In the genomic region with DNA sequence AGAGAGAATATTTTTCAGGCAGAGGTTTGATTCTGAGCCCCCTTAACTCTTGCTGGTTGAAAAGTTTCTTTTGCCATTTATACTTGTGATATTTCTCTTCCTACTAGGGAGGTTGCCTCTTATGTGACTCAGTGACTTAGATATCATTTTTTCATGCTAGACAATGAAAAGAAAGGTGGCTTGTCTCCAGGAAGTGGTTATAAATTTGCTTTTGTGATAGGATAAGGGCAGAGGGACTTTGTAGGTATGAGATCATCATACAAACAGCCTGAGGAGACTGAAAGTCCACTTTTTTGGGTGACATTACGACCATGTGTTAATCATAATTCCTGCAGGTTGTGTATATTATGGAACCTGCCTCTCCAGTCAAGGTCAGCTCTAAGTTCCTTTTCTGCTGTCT, we compare ENCODE assay signal across 17 cellular contexts. TPM values are rescaled to one million over a fixed set of nuclear protein-coding genes. Genes with fewer than 3 reads are reported as not detected.
DNase-seq lines count a peak whose midpoint lies in the region; ATAC-seq and TF ChIP-seq lines count a peak whose summit lies in the region.
"Had no signal": no experiment of that assay in that cellular context is flagged by ENCODE, and none has a peak within 500 bp of the region (broad histone marks: within the 10 kb centered on the region; RNA-seq: fewer than 3 reads in every experiment).

No MANE protein-coding gene starts in this region.

- peaks cover 4% of the 10 kb centered on the region for H3K4me1 Mint-ChIP-seq in activated CD4-positive, alpha-beta T cell treated with anti-CD3 and anti-CD28 coated beads for 36 hours
- H3K4me1 Mint-ChIP-seq in CD4-positive, alpha-beta memory T cell, result peaks cover 16 to 48% (median 24%) of the 10 kb centered on the region in 4 donors
- H3K4me1 Mint-ChIP-seq in activated T-helper 17 cell treated with anti-CD3 and anti-CD28 coated beads, Interleukin-2, amount 50 U/mL, for 72 hours, result peaks cover 16% of the 10 kb centered on the region
- H3K4me1 Mint-ChIP-seq: GM23338 had no signal

- POLR2A ChIA-PET in activated CD4-positive, alpha-beta T cell treated with anti-CD3 and anti-CD28 coated beads for 36 hours (lab: Charles Lee), result no interaction called here
- POLR2A ChIA-PET in CD4-positive, alpha-beta memory T cell (lab: Charles Lee; ENCODE audit: partially characterized antibody), result no interaction called here
- POLR2A ChIA-PET in A673 (lab: Charles Lee; ENCODE audit: low non-redundant PET), result no interaction called here

- no peaks in the 10 kb centered on the region for H3K9me3 ChIP-seq in CD4-positive, alpha-beta memory T cell (ENCODE audit: control insufficient read depth in 1 of 2, low read length in 2 of 2)
- no peaks in the 10 kb centered on the region for H3K9me3 ChIP-seq in A673 (ENCODE audit: low read depth, low read length, poor library complexity, severe bottlenecking)

- H3K4me3 ChIP-seq in CD4-positive, alpha-beta memory T cell (ENCODE audit: low read length in 2 of 2), result no peak overlapping the region
- no peak overlapping the region for H3K4me3 ChIP-seq in A673 (ENCODE audit: low read depth, low read length, poor library complexity, severe bottlenecking)
- H3K4me3 ChIP-seq: BLaER1, GM12878, GM23338 had no signal

- no TSS peak for BruUV-seq in A673 (replicated peaks; lab: Mats Ljungman, UMichigan)

- H3K36me3 ChIP-seq in CD4-positive, alpha-beta memory T cell (ENCODE audit: insufficient read depth, low read length), result no peaks in the 10 kb centered on the region
- no peaks in the 10 kb centered on the region for H3K36me3 ChIP-seq in A673 (ENCODE audit: insufficient read depth, low read length, poor library complexity, severe bottlenecking)

- CTCF ChIA-PET in activated CD4-positive, alpha-beta T cell treated with anti-CD3 and anti-CD28 coated beads for 36 hours (lab: Charles Lee), result no interaction called here
- CTCF ChIA-PET in CD4-positive, alpha-beta memory T cell (lab: Charles Lee; ENCODE audit: partially characterized antibody), result no interaction called here
- CTCF ChIA-PET in A673 (lab: Charles Lee), result no interaction called here

- H3K4me3 Mint-ChIP-seq in activated CD4-positive, alpha-beta T cell treated with anti-CD3 and anti-CD28 coated beads for 36 hours, result no peak overlapping the region
- peak overlapping the region in 4 of 8 donors; percentile 5 to 18 (median 9) for H3K4me3 Mint-ChIP-seq in CD4-positive, alpha-beta memory T cell
- H3K4me3 Mint-ChIP-seq in activated T-helper 17 cell treated with anti-CD3 and anti-CD28 coated beads, Interleukin-2, amount 50 U/mL, for 72 hours, result no peak overlapping the region
- H3K4me3 Mint-ChIP-seq: GM23338 had no signal

- ATAC-seq in activated CD4-positive, alpha-beta T cell treated with anti-CD3 and anti-CD28 coated beads for 36 hours, result peak; percentile 19
- peak; percentile 74 for ATAC-seq in activated T-helper 17 cell treated with anti-CD3 and anti-CD28 coated beads, Interleukin-2, amount 50 U/mL, for 72 hours (replicated peaks)
- ATAC-seq: GM12878, GM23338 had no signal

- peaks cover 4% of the 10 kb centered on the region for H3K9me3 Mint-ChIP-seq in activated CD4-positive, alpha-beta T cell treated with anti-CD3 and anti-CD28 coated beads for 36 hours (ENCODE audit: low read depth)
- peaks cover 0 to 35% (median 18%) of the 10 kb centered on the region in 8 donors for H3K9me3 Mint-ChIP-seq in CD4-positive, alpha-beta memory T cell
- peaks cover 15% of the 10 kb centered on the region for H3K9me3 Mint-ChIP-seq in activated T-helper 17 cell treated with anti-CD3 and anti-CD28 coated beads, Interleukin-2, amount 50 U/mL, for 72 hours

- no peak overlapping the region for H3K27ac Mint-ChIP-seq in activated CD4-positive, alpha-beta T cell treated with anti-CD3 and anti-CD28 coated beads for 36 hours
- H3K27ac Mint-ChIP-seq in CD4-positive, alpha-beta memory T cell, result peak overlapping the region in 4 of 7 donors; percentile 13 to 76 (median 50)
- no peak overlapping the region for H3K27ac Mint-ChIP-seq in activated T-helper 17 cell treated with anti-CD3 and anti-CD28 coated beads, Interleukin-2, amount 50 U/mL, for 72 hours
- H3K27ac Mint-ChIP-seq: GM23338 had no signal

- H3K4me1 ChIP-seq in CD4-positive, alpha-beta memory T cell (ENCODE audit: insufficient read depth, low read length), result peaks cover 17% of the 10 kb centered on the region
- no peaks in the 10 kb centered on the region for H3K4me1 ChIP-seq in A673 (ENCODE audit: insufficient read depth, low read length, poor library complexity, severe bottlenecking)
- H3K4me1 ChIP-seq: BLaER1 had no signal

- no peaks in the 10 kb centered on the region for H3K27me3 ChIP-seq in CD4-positive, alpha-beta memory T cell (ENCODE audit: insufficient read depth, low read length)
- H3K27me3 ChIP-seq in A673 (replicated peaks; ENCODE audit: insufficient read depth, low read depth, low read length, poor library complexity), result no peaks in the 10 kb centered on the region
- H3K27me3 ChIP-seq: BLaER1 had no signal

- no peak for DNase-seq in activated CD4-positive, alpha-beta T cell treated with anti-CD3 and anti-CD28 coated beads for 36 hours
- DNase-seq in activated CD4-positive, alpha-beta T cell treated with anti-CD3 and anti-CD28 coated beads, Interleukin-2, amount 50 U/mL, for 48 hours, result no peak
- peak in 3 of 5 donors; percentile 11 to 17 (median 12) for DNase-seq in CD4-positive, alpha-beta memory T cell
- DNase-seq in OCI-M1 (lab: John Stamatoyannopoulos, UW) (peak; percentile 34), D341Med (ENCODE audit: low spot score) (no peak), A673 (ENCODE audit: low spot score) (no peak), NCI-H2081 (lab: John Stamatoyannopoulos, UW) (no peak)
- DNase-seq: AML-193, Calu3, DMS79, H7 had no signal

- no peak for TF ChIP-seq CTCF in A673 (conservative IDR thresholded peaks at IDR 0.05; ENCODE audit: low read depth, low read length)

- no peak overlapping the region for H3K27ac ChIP-seq in CD4-positive, alpha-beta memory T cell (ENCODE audit: low read depth, low read length)
- H3K27ac ChIP-seq in A673 (ENCODE audit: low read depth, low read length, poor library complexity, severe bottlenecking), result no peak overlapping the region
- H3K27ac ChIP-seq: 22Rv1, BLaER1 had no signal

- intact Hi-C loops in activated CD4-positive, alpha-beta T cell treated with anti-CD3 and anti-CD28 coated beads for 36 hours (cut with DNase I, micrococcal nuclease), result no loop called here
- intact Hi-C loops in CD4-positive, alpha-beta memory T cell (cut with micrococcal nuclease), result no loop called here
- intact Hi-C loops in A673 (cut with micrococcal nuclease; ENCODE audit: unreplicated experiment), result no loop called here

- H3K27me3 Mint-ChIP-seq in activated CD4-positive, alpha-beta T cell treated with anti-CD3 and anti-CD28 coated beads for 36 hours, result no peaks in the 10 kb centered on the region
- no peaks in the 10 kb centered on the region for H3K27me3 Mint-ChIP-seq in CD4-positive, alpha-beta memory T cell
- H3K27me3 Mint-ChIP-seq in activated T-helper 17 cell treated with anti-CD3 and anti-CD28 coated beads, Interleukin-2, amount 50 U/mL, for 72 hours, result no peaks in the 10 kb centered on the region

- no peaks in the 10 kb centered on the region for H3K36me3 Mint-ChIP-seq in activated CD4-positive, alpha-beta T cell treated with anti-CD3 and anti-CD28 coated beads for 36 hours (ENCODE audit: low read depth)
- peaks cover 1 to 12% of the 10 kb centered on the region in 2 donors for H3K36me3 Mint-ChIP-seq in CD4-positive, alpha-beta memory T cell
- no peaks in the 10 kb centered on the region for H3K36me3 Mint-ChIP-seq in activated T-helper 17 cell treated with anti-CD3 and anti-CD28 coated beads, Interleukin-2, amount 50 U/mL, for 72 hours (ENCODE audit: low read depth)

RNA-seq across cellular contexts. Expression of gene ACSM4, which starts 35.8 kb away (rescaled TPM):
- not detected for total RNA-seq in activated CD4-positive, alpha-beta T cell treated with anti-CD3 and anti-CD28 coated beads for 36 hours
- total RNA-seq in CD4-positive, alpha-beta memory T cell, result not detected
- not detected for polyA plus RNA-seq in CD4-positive, alpha-beta memory T cell
- total RNA-seq in activated T-helper 17 cell treated with anti-CD3 and anti-CD28 coated beads, Interleukin-2, amount 50 U/mL, for 72 hours, result not detected
- total RNA-seq in A673 (2021), result not detected in 2 replicates
- total RNA-seq: Calu3, G401, GM12878, GM23338 had no signal
- polyA plus RNA-seq: GM12878, GM23338 had no signal

Comparison
In these comparisons a context has a peak if more than half of its experiments do, and no peak if none do; other contexts are left out.
1. DNase-seq: peak in CD4-positive, alpha-beta memory T cell (3 of 5) and OCI-M1 (single experiment); none in activated CD4-positive, alpha-beta T cell treated with anti-CD3 and anti-CD28 coated beads for 36 hours (single experiment), activated CD4-positive, alpha-beta T cell treated with anti-CD3 and anti-CD28 coated beads, Interleukin-2, amount 50 U/mL, for 48 hours (0 of 2), D341Med (single experiment), A673 (single experiment) and NCI-H2081 (0 of 2).
2. H3K27ac Mint-ChIP-seq: peak in CD4-positive, alpha-beta memory T cell (4 of 7); none in activated CD4-positive, alpha-beta T cell treated with anti-CD3 and anti-CD28 coated beads for 36 hours (single experiment) and activated T-helper 17 cell treated with anti-CD3 and anti-CD28 coated beads, Interleukin-2, amount 50 U/mL, for 72 hours (single experiment).